ENCODE assay signal across 8 cellular contexts in genomic region chr1:165630629-165631402, GRCh38. TPM values are rescaled to one million over a fixed set of nuclear protein-coding genes. Genes with fewer than 3 reads are reported as not detected.
DNase-seq lines count a peak whose midpoint lies in the region; ATAC-seq and TF ChIP-seq lines count a peak whose summit lies in the region.

Gene MGST3, plus strand, starts transcription at chr1:165631234. Its CDS starts 18,614 bp downstream, at chr1:165649848.

- H3K4ac ChIP-seq in H9 (ENCODE audit: low read depth, low read length) = no peak within 1 kb of the TSS

- ATAC-seq in naive thymus-derived CD8-positive, alpha-beta T cell = peak; percentile 90 to 92

- H4K91ac ChIP-seq in H9 (ENCODE audit: insufficient read length, low read depth, low read length) = no peak within 1 kb of the TSS

- DNase-seq in H9 (peak; percentile 97), M059J (ENCODE audit: low read depth) (peak; percentile 94), fibroblast of peridontal ligament (ENCODE audit: extremely low read depth) (peak; percentile 95)
- DNase-seq in activated T-helper 9 cell treated with anti-CD3 and anti-CD28 coated beads, Interleukin-2, amount 50 U/mL, for 16 hours (ENCODE audit: low read depth) = peak; percentile 95
- DNase-seq in naive thymus-derived CD8-positive, alpha-beta T cell = peak; percentile 87 to 98 (median 92)
- peak; percentile 86 to 98 (median 92) for DNase-seq in stimulated activated naive CD4-positive, alpha-beta T cell (lab: John Stamatoyannopoulos, UW)

- H2BK15ac ChIP-seq in H9 (ENCODE audit: low read depth, low read length) = no peak within 1 kb of the TSS

- H3K36me3 Mint-ChIP-seq in H9 (ENCODE audit: insufficient read depth in 1 of 3, low read depth in 3 of 3) = no peaks in the 10 kb centered on the region
- H3K36me3 Mint-ChIP-seq in naive thymus-derived CD8-positive, alpha-beta T cell = peaks cover 0 to 5% (median 3%) of the 10 kb centered on the region in 3 donors

- no peak within 1 kb of the TSS for H4K8ac ChIP-seq in H9 (replicated peaks; ENCODE audit: insufficient read length, low read depth, low read length)

- H2BK12ac ChIP-seq in H9 (ENCODE audit: insufficient read length, low read depth, low read length) = no peak within 1 kb of the TSS

- peak within 1 kb of the TSS; percentile 78 for H3K14ac ChIP-seq in H9 (ENCODE audit: insufficient read depth, low read length)

- H3K27me3 Mint-ChIP-seq in H9 (ENCODE audit: low read depth) = no peaks in the 10 kb centered on the region
- no peaks in the 10 kb centered on the region for H3K27me3 Mint-ChIP-seq in naive thymus-derived CD8-positive, alpha-beta T cell

- H3K27ac ChIP-seq in H9 (ENCODE audit: insufficient read length, low read depth, low read length) = peak within 1 kb of the TSS; percentile 62

- no CpG with 5 or more reads among the region's 58 CpGs for WGBS in H9 (ENCODE audit: extremely low coverage, insufficient read length, low lambda C conversion rate)

- no peaks in the 10 kb centered on the region for H3K9me3 Mint-ChIP-seq in H9
- no peaks in the 10 kb centered on the region for H3K9me3 Mint-ChIP-seq in naive thymus-derived CD8-positive, alpha-beta T cell

- no peaks in the 10 kb centered on the region for H3K36me3 ChIP-seq in ES-I3 (ENCODE audit: insufficient read depth, low read length)

- H2BK20ac ChIP-seq in H9 (ENCODE audit: low read depth, low read length, poor library complexity, severe bottlenecking) = no peak within 1 kb of the TSS

- H3K18ac ChIP-seq in H9 (ENCODE audit: insufficient read length, low read depth, low read length) = peak within 1 kb of the TSS; percentile 67

- H3K9me3 ChIP-seq in ES-I3 (ENCODE audit: control insufficient read depth, insufficient read depth, low read length) (no peaks in the 10 kb centered on the region), H9 (ENCODE audit: control insufficient read depth, low read depth, low read length) (no peaks in the 10 kb centered on the region)

- POLR2A ChIA-PET in naive thymus-derived CD8-positive, alpha-beta T cell (lab: Charles Lee) = interaction anchor here (0.6 to 2.3 kb wide), 7 partner anchors 33 to 1208 kb away, joined by 3 to 15 read pairs (median 9); partner anchors contain the start of genes ALDH9A1, POGK and TMCO1

- H3K9ac ChIP-seq in ES-I3 (ENCODE audit: low read depth, low read length) (peak within 1 kb of the TSS; percentile 78), H9 (ENCODE audit: extremely low read depth, insufficient read length, low read length) (peak within 1 kb of the TSS; percentile 77)

- H2BK5ac ChIP-seq in H9 (ENCODE audit: insufficient read length, low read length) = no peak within 1 kb of the TSS

- H3K4me1 Mint-ChIP-seq in H9 = peaks cover 32 to 40% of the 10 kb centered on the region in 2 experiments
- H3K4me1 Mint-ChIP-seq in naive thymus-derived CD8-positive, alpha-beta T cell = peaks cover 0 to 25% (median 18%) of the 10 kb centered on the region in 4 donors

- peaks cover 16% of the 10 kb centered on the region for H3K4me1 ChIP-seq in ES-I3 (ENCODE audit: insufficient read depth, low read length)
- peaks cover 7% of the 10 kb centered on the region; the same call in 1 of the 2 replicates for H3K4me1 ChIP-seq in H9 (ENCODE audit: insufficient read depth, low read length)

- H4K20me1 ChIP-seq in H9 (ENCODE audit: control insufficient read depth, insufficient read depth, insufficient read length) = no peaks in the 10 kb centered on the region

- peak within 1 kb of the TSS in 1 of 3 experiments; percentile 57; a peak in 1 of 7 replicates for H3K27ac Mint-ChIP-seq in H9
- H3K27ac Mint-ChIP-seq in naive thymus-derived CD8-positive, alpha-beta T cell = peak within 1 kb of the TSS in 2 of 10 donors; percentile 82

- H2AFZ ChIP-seq in H9 (ENCODE audit: low read length) = peak within 1 kb of the TSS; percentile 43

- no peak within 1 kb of the TSS for H3K4me3 Mint-ChIP-seq in H9
- H3K4me3 Mint-ChIP-seq in naive thymus-derived CD8-positive, alpha-beta T cell = no peak within 1 kb of the TSS

- H3K23me2 ChIP-seq in H9 (ENCODE audit: insufficient read length, low read depth, low read length, poor library complexity, severe bottlenecking) = peaks cover 11% of the 10 kb centered on the region

- H3K23ac ChIP-seq in H9 (ENCODE audit: insufficient read length, low read depth, low read length) = no peak within 1 kb of the TSS

- H2BK120ac ChIP-seq in H9 (ENCODE audit: low read depth, low read length, poor library complexity, severe bottlenecking) = no peak within 1 kb of the TSS

- H3K79me2 ChIP-seq in H9 (ENCODE audit: insufficient read depth, low read length) = peaks cover 3% of the 10 kb centered on the region; the same call in 1 of the 2 replicates

- H3K4me2 ChIP-seq in H9 (ENCODE audit: insufficient read depth, insufficient read length, low read length) = peak within 1 kb of the TSS; percentile 95

- H2AK5ac ChIP-seq in H9 (ENCODE audit: insufficient read length, low read length) = no peak within 1 kb of the TSS

- no peak within 1 kb of the TSS for H3T11ph ChIP-seq in H9 (ENCODE audit: low read length)

- no peaks in the 10 kb centered on the region for H3K27me3 ChIP-seq in H9 (ENCODE audit: insufficient read depth, low read length)

- H4K5ac ChIP-seq in H9 (ENCODE audit: insufficient read length, low read depth, low read length) = no peak within 1 kb of the TSS

- no peaks in the 10 kb centered on the region for H3K79me1 ChIP-seq in H9 (ENCODE audit: insufficient read depth, low read depth, low read length, poor library complexity, severe bottlenecking)

- H3K56ac ChIP-seq in H9 (ENCODE audit: insufficient read length, low read depth, low read length) = no peak within 1 kb of the TSS

- peak; percentile 51; the same call in 1 of the 2 replicates for TF ChIP-seq POLR2A in Raji (IDR thresholded peaks at IDR 0.05; ENCODE audit: insufficient read depth, low read depth, low read length)

- TF ChIP-seq CTCF in H9 (conservative IDR thresholded peaks at IDR 0.05) = no peak

RNA-seq across cellular contexts. Expression of gene MGST3, which starts in this region (rescaled TPM):
- 87.7 and 94.7 TPM in 2 replicates for total RNA-seq in H9 (2021)
- total RNA-seq in M059J (2014; rRNA removed; shearing (Covaris generic)) = 89.6 and 99.6 TPM in 2 replicates
- total RNA-seq in naive thymus-derived CD8-positive, alpha-beta T cell = 10 to 100 TPM; 64.6 to 66.6 TPM
- 100 to 1,000 TPM in 2 of 3 donors, 10 to 100 TPM in 1; 95.3 to 160 (median 116) TPM for polyA plus RNA-seq in naive thymus-derived CD8-positive, alpha-beta T cell

Comparison
In these comparisons a context has a peak if more than half of its experiments do, and no peak if none do; other contexts are left out.
1. Peak in every context shown above with its lines: DNase-seq, ATAC-seq and H3K27ac ChIP-seq.